8 cellular contexts compared by ENCODE assay signal in genomic region chr11:78138694-78139421, GRCh38. TPM values are rescaled to one million over a fixed set of nuclear protein-coding genes. Genes with fewer than 3 reads are reported as not detected.
DNase-seq lines count a peak whose midpoint lies in the region; ATAC-seq and TF ChIP-seq lines count a peak whose summit lies in the region.

No MANE protein-coding gene starts in this region.

- WGBS in tibial nerve, 2 donors: 21 to 22% methylated on average over 12 of the region's 12 CpGs

- H3K36me3 ChIP-seq in tibial nerve: peaks cover 0 to 26% (median 0%) of the 10 kb centered on the region in 3 donors

- H3K4me3 ChIP-seq in WI38 (ENCODE audit: low read depth, low read length): peak overlapping the region; percentile 81
- peak overlapping the region; percentile 52 to 77 (median 54) for H3K4me3 ChIP-seq in tibial nerve

- H3K36me3 Mint-ChIP-seq in effector memory CD8-positive, alpha-beta T cell (ENCODE audit: insufficient read depth): peaks cover 12% of the 10 kb centered on the region
- peaks cover 75% of the 10 kb centered on the region for H3K36me3 Mint-ChIP-seq in nephron progenitor cell (ENCODE audit: low read depth)

- peak; percentile 29 for DNase-seq in GF-D8 (lab: John Stamatoyannopoulos, UW)
- peak; percentile 56 for DNase-seq in KBM-7
- DNase-seq in effector memory CD8-positive, alpha-beta T cell: peak in 1 of 3 experiments; percentile 2
- peak; percentile 10 for DNase-seq in nephron progenitor cell
- DNase-seq in tibial nerve (ENCODE audit: low spot score in 2 of 2): no peak

- peak overlapping the region in 3 of 4 donors; percentile 34 to 82 (median 62) for H3K27ac ChIP-seq in tibial nerve

- H3K27me3 Mint-ChIP-seq in effector memory CD8-positive, alpha-beta T cell: no peaks in the 10 kb centered on the region
- no peaks in the 10 kb centered on the region for H3K27me3 Mint-ChIP-seq in nephron progenitor cell (ENCODE audit: low read depth, poor library complexity)

- TF ChIP-seq POLR2A in tibial nerve (IDR thresholded peaks at IDR 0.05): no peak

- H3K4me3 Mint-ChIP-seq in effector memory CD8-positive, alpha-beta T cell: peak overlapping the region; percentile 86 to 91
- H3K4me3 Mint-ChIP-seq in nephron progenitor cell: peak overlapping the region; percentile 94

- H3K27ac Mint-ChIP-seq in effector memory CD8-positive, alpha-beta T cell: peak overlapping the region; percentile 85 to 92
- peak overlapping the region; percentile 88 for H3K27ac Mint-ChIP-seq in nephron progenitor cell

- H3K4me1 ChIP-seq in tibial nerve: peaks cover 0 to 25% (median 0%) of the 10 kb centered on the region in 4 donors

- no peak for TF ChIP-seq CTCF in WI38 (IDR thresholded peaks at IDR 0.05; ENCODE audit: low read depth, low read length)
- no peak for TF ChIP-seq CTCF in nephron progenitor cell (IDR thresholded peaks at IDR 0.05)
- no peak for TF ChIP-seq CTCF in tibial nerve (IDR thresholded peaks at IDR 0.05)

- in situ Hi-C loops in KBM-7 (cut with MboI; ENCODE audit: low pct_unique_long_range_greater_than_20kb, low sequenced_read_pairs): no loop called here

- ATAC-seq in GM21619 (IDR thresholded peaks at IDR 0.05; ENCODE audit: unreplicated experiment) (peak; percentile 11), GM18861 (IDR thresholded peaks at IDR 0.05; ENCODE audit: unreplicated experiment) (no peak)
- peak; percentile 44 for ATAC-seq in effector memory CD8-positive, alpha-beta T cell (replicated peaks)

- H3K4me1 Mint-ChIP-seq in effector memory CD8-positive, alpha-beta T cell (ENCODE audit: low read depth in 2 of 2): peaks cover 13 to 28% of the 10 kb centered on the region in 2 donors
- H3K4me1 Mint-ChIP-seq in nephron progenitor cell: peaks cover 38% of the 10 kb centered on the region

- no peaks in the 10 kb centered on the region for H3K9me3 ChIP-seq in tibial nerve

- no peaks in the 10 kb centered on the region for H3K27me3 ChIP-seq in tibial nerve

- no peaks in the 10 kb centered on the region for H3K9me3 Mint-ChIP-seq in effector memory CD8-positive, alpha-beta T cell
- peaks cover 5% of the 10 kb centered on the region for H3K9me3 Mint-ChIP-seq in nephron progenitor cell

- no peak for TF ChIP-seq EP300 in tibial nerve (IDR thresholded peaks at IDR 0.05)

RNA-seq across cellular contexts. Expression of gene ALG8, which starts 0.6 kb away (rescaled TPM):
- 10 to 100 TPM; 24.9 to 43.5 (median 32.0) TPM for total RNA-seq in tibial nerve

RNA-seq across cellular contexts. Expression of gene KCTD21, which starts 49.6 kb away (rescaled TPM):
- total RNA-seq in tibial nerve: 10 to 100 TPM in 1 of 4 donors, 1 to 10 TPM in 3; 6.6 to 20.4 (median 8.7) TPM

RNA-seq across cellular contexts. Expression of gene USP35, which starts 49.9 kb away (rescaled TPM):
- 10 to 100 TPM; 10.9 to 23.1 (median 12.6) TPM for total RNA-seq in tibial nerve

RNA-seq across cellular contexts. Expression of gene NDUFC2, which starts 59.2 kb away (rescaled TPM):
- total RNA-seq in tibial nerve: 10 to 100 TPM; 49.6 to 88.3 (median 66.3) TPM

Comparison
In these comparisons a context has a peak if more than half of its experiments do, and no peak if none do; other contexts are left out.
1. DNase-seq: peak in GF-D8 (single experiment), KBM-7 (single experiment) and nephron progenitor cell (single experiment); none in tibial nerve (0 of 2).